In the genomic region with DNA sequence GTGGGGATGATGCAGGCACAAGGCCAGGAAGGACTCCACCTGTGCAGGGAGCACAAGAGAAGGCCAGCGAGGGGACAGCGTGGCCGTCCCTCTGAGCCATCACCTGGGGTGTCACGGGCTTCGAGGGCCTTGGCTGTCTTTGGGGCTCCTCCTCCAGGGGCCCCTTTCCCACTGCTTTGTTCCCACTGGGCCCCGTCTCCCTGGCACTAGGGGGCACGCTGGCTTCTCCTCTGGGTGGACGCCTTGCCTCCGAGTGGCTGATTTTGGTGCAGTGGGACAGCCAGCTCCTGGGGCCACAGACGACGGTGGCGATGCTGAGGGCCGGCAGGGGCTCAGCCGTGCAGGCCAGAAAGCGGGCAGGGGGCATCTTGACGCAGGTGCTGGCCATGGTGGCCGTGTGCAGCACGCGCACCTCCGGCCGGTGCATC, we compare ENCODE assay signal across 24 cellular contexts. TPM values are rescaled to one million over a fixed set of nuclear protein-coding genes. Genes with fewer than 3 reads are reported as not detected.
DNase-seq lines count a peak whose midpoint lies in the region; ATAC-seq and TF ChIP-seq lines count a peak whose summit lies in the region.
"Had no signal": no experiment of that assay in that cellular context is flagged by ENCODE, and none has a peak within 500 bp of the region (broad histone marks: within the 10 kb centered on the region; RNA-seq: fewer than 3 reads in every experiment).

No MANE protein-coding gene starts in this region.

- no peak overlapping the region for H3K27ac Mint-ChIP-seq in endodermal cell
- H3K27ac Mint-ChIP-seq in activated CD4-positive, alpha-beta memory T cell treated with anti-CD3 and anti-CD28 coated beads for 36 hours: no peak overlapping the region
- H3K27ac Mint-ChIP-seq: activated CD8-positive, alpha-beta T cell treated with anti-CD3 and anti-CD28 coated beads, Interleukin-2, amount 10 ng/mL, durations not matched to agents 7 days and 5 days; CD14-positive monocyte; progenitor cell of endocrine pancreas had no signal

- H3K4me1 Mint-ChIP-seq in endodermal cell: no peaks in the 10 kb centered on the region
- no peaks in the 10 kb centered on the region for H3K4me1 Mint-ChIP-seq in activated CD4-positive, alpha-beta memory T cell treated with anti-CD3 and anti-CD28 coated beads for 36 hours (ENCODE audit: low read depth)

- no peak for TF ChIP-seq CTCF in endodermal cell (conservative IDR thresholded peaks at IDR 0.05)
- no peak for TF ChIP-seq CTCF in sigmoid colon (IDR thresholded peaks at IDR 0.05)

- H3K4me1 ChIP-seq in BLaER1 (peaks cover 98% of the 10 kb centered on the region), endodermal cell (ENCODE audit: control insufficient read depth, insufficient read depth, low read length) (no peaks in the 10 kb centered on the region), sigmoid colon (peaks cover 0 to 23% (median 20%) of the 10 kb centered on the region in 4 donors)
- H3K4me1 ChIP-seq: testis had no signal

- peaks cover 2% of the 10 kb centered on the region for H3K9me3 Mint-ChIP-seq in endodermal cell
- H3K9me3 Mint-ChIP-seq in activated CD4-positive, alpha-beta memory T cell treated with anti-CD3 and anti-CD28 coated beads for 36 hours: no peaks in the 10 kb centered on the region

- no peaks in the 10 kb centered on the region for H3K27me3 Mint-ChIP-seq in endodermal cell (ENCODE audit: insufficient read depth)
- peaks cover 4% of the 10 kb centered on the region for H3K27me3 Mint-ChIP-seq in activated CD4-positive, alpha-beta memory T cell treated with anti-CD3 and anti-CD28 coated beads for 36 hours

- peak overlapping the region; percentile 96 for H3K27ac ChIP-seq in BLaER1
- H3K27ac ChIP-seq in endodermal cell (ENCODE audit: low read depth, low read length): no peak overlapping the region
- H3K27ac ChIP-seq in sigmoid colon: no peak overlapping the region
- H3K27ac ChIP-seq: esophagus squamous epithelium, PC-9, testis had no signal

- 94 to 96% methylated on average over 10 to 21 of the region's 21 CpGs for WGBS in endodermal cell (ENCODE audit: insufficient coverage in 1 of 2, insufficient read length in 1 of 2), 2 experiments
- whole genome bisulfite sequencing in sigmoid colon, 2 donors: 82 to 87% methylated on average over 21 of the region's 21 CpGs

- no peak for TF ChIP-seq EP300 in sigmoid colon (IDR thresholded peaks at IDR 0.05)

- TF ChIP-seq POLR2A in sigmoid colon (IDR thresholded peaks at IDR 0.05): no peak

- POLR2A ChIA-PET in activated CD4-positive, alpha-beta memory T cell treated with anti-CD3 and anti-CD28 coated beads for 36 hours (lab: Charles Lee): no interaction called here

- peak overlapping the region; percentile 87 for H3K9ac ChIP-seq in BLaER1
- H3K9ac ChIP-seq in endodermal cell (ENCODE audit: extremely low read depth, low read length, poor library complexity, severe bottlenecking): no peak overlapping the region

- H3K36me3 Mint-ChIP-seq in endodermal cell (ENCODE audit: low read depth): no peaks in the 10 kb centered on the region
- no peaks in the 10 kb centered on the region for H3K36me3 Mint-ChIP-seq in activated CD4-positive, alpha-beta memory T cell treated with anti-CD3 and anti-CD28 coated beads for 36 hours
- H3K36me3 Mint-ChIP-seq: CD14-positive monocyte had no signal

- H3K4me3 ChIP-seq in BLaER1 (peak overlapping the region; percentile 68), H7 (ENCODE audit: insufficient read depth, low read depth, low read length) (no peak overlapping the region), endodermal cell (ENCODE audit: low read length) (no peak overlapping the region), sigmoid colon (no peak overlapping the region)
- H3K4me3 ChIP-seq: esophagus squamous epithelium, lung, PC-9, testis had no signal

- H3K4me3 Mint-ChIP-seq in endodermal cell: no peak overlapping the region
- H3K4me3 Mint-ChIP-seq in activated CD4-positive, alpha-beta memory T cell treated with anti-CD3 and anti-CD28 coated beads for 36 hours: no peak overlapping the region
- H3K4me3 Mint-ChIP-seq: activated CD8-positive, alpha-beta T cell treated with anti-CD3 and anti-CD28 coated beads, Interleukin-2, amount 10 ng/mL, durations not matched to agents 7 days and 5 days had no signal

- intact Hi-C loops in sigmoid colon (cut with DNase I): no loop called here
- intact Hi-C loops in activated CD4-positive, alpha-beta memory T cell treated with anti-CD3 and anti-CD28 coated beads for 36 hours (cut with micrococcal nuclease): no loop called here

- H3K27me3 ChIP-seq in BLaER1: no peaks in the 10 kb centered on the region
- H3K27me3 ChIP-seq in H7 (ENCODE audit: control insufficient read depth, insufficient read depth, low read length): no peaks in the 10 kb centered on the region
- H3K27me3 ChIP-seq in endodermal cell (ENCODE audit: control insufficient read depth, insufficient read depth, low read length, poor library complexity, severe bottlenecking): no peaks in the 10 kb centered on the region
- peaks cover 0 to 3% (median 0%) of the 10 kb centered on the region in 3 donors for H3K27me3 ChIP-seq in sigmoid colon
- H3K27me3 ChIP-seq: testis had no signal

- H3K4me2 ChIP-seq in BLaER1: peak overlapping the region; percentile 99
- H3K4me2 ChIP-seq: PC-9 had no signal

- H4K20me1 ChIP-seq in BLaER1: no peaks in the 10 kb centered on the region

- CTCF ChIA-PET in activated CD4-positive, alpha-beta memory T cell treated with anti-CD3 and anti-CD28 coated beads for 36 hours (lab: Charles Lee): no interaction called here

- H3K9me3 ChIP-seq in BLaER1 (peaks cover 6% of the 10 kb centered on the region; the same call in 1 of the 2 replicates), endodermal cell (ENCODE audit: control insufficient read depth, low read length) (no peaks in the 10 kb centered on the region), sigmoid colon (no peaks in the 10 kb centered on the region)
- H3K9me3 ChIP-seq: esophagus squamous epithelium, testis had no signal

- ATAC-seq in GM19397 (IDR thresholded peaks at IDR 0.05; ENCODE audit: unreplicated experiment) (no peak), HG02885 (IDR thresholded peaks at IDR 0.05; ENCODE audit: poor library complexity, unreplicated experiment) (no peak)
- ATAC-seq: activated CD4-positive, CD25-positive, alpha-beta regulatory T cell treated with anti-CD3 and anti-CD28 coated beads, Interleukin-2, amount 50 U/mL, for 24 hours; activated CD8-positive, alpha-beta T cell treated with anti-CD3 and anti-CD28 coated beads, Interleukin-2, amount 10 ng/mL, durations not matched to agents 7 days and 5 days had no signal

- DNase-seq in H7 (peak; percentile 53), endodermal cell (peak; percentile 33), sigmoid colon (peak; percentile 49)
- DNase-seq in activated CD4-positive, alpha-beta memory T cell treated with anti-CD3 and anti-CD28 coated beads for 36 hours: no peak
- DNase-seq: activated CD8-positive, alpha-beta T cell treated with anti-CD3 and anti-CD28 coated beads, Interleukin-2, amount 10 ng/mL, durations not matched to agents 7 days and 5 days; activated gamma-delta T cell treated with Interleukin-2 at 50 U/mL for 16 hours; activated T-cell treated with anti-CD3 and anti-CD28 coated beads for 4 hours; Calu3; DND-41; esophagus squamous epithelium; MM.1S; NCI-H1436; NCI-H510A; PC-9; small intestine; T-helper 1 cell; testis had no signal

- peaks cover 5% of the 10 kb centered on the region; the same call in 1 of the 2 replicates for H3K36me3 ChIP-seq in BLaER1
- H3K36me3 ChIP-seq in H7 (replicated peaks; ENCODE audit: control insufficient read depth, insufficient read depth, low read length): no peaks in the 10 kb centered on the region
- no peaks in the 10 kb centered on the region for H3K36me3 ChIP-seq in endodermal cell (ENCODE audit: control insufficient read depth, insufficient read depth, low read length)
- no peaks in the 10 kb centered on the region for H3K36me3 ChIP-seq in sigmoid colon
- H3K36me3 ChIP-seq: esophagus squamous epithelium had no signal

RNA-seq across cellular contexts. Expression of gene GRTP1, which starts 43.2 kb away (rescaled TPM):
- total RNA-seq in H7 (2014; rRNA removed; shearing (Covaris generic)): 36.5 and 55.9 TPM in 2 replicates
- 10 to 100 TPM; 31.4 to 35.1 TPM for total RNA-seq in endodermal cell
- polyA plus RNA-seq in endodermal cell (2013, experiment 1 of 2): 7.6 TPM
- 7.7 TPM for polyA plus RNA-seq in endodermal cell (2013, experiment 2 of 2)
- total RNA-seq in sigmoid colon: 1 to 10 TPM; 6.7 to 9.9 (median 8.3) TPM
- polyA plus RNA-seq in sigmoid colon: 10 to 100 TPM; 29.3 to 52.5 (median 39.6) TPM
- under 1 TPM; 0.44 to 0.59 TPM for total RNA-seq in activated CD4-positive, alpha-beta memory T cell treated with anti-CD3 and anti-CD28 coated beads for 36 hours
- total RNA-seq: activated CD8-positive, alpha-beta T cell treated with anti-CD3 and anti-CD28 coated beads, Interleukin-2, amount 10 ng/mL, durations not matched to agents 7 days and 5 days had no signal
- polyA plus RNA-seq: CD14-positive monocyte had no signal

RNA-seq across cellular contexts. Expression of gene ADPRHL1, which starts 46.2 kb away (rescaled TPM):
- 0.89 and 1.4 TPM in 2 replicates for total RNA-seq in H7 (2014; rRNA removed; shearing (Covaris generic))
- total RNA-seq in endodermal cell (1 to 10 TPM; 1.6 to 2.9 TPM), sigmoid colon (1 to 10 TPM; 2.3 to 7.8 (median 4.5) TPM)
- 2.7 TPM for polyA plus RNA-seq in endodermal cell (2013, experiment 1 of 2)
- 3.2 TPM for polyA plus RNA-seq in endodermal cell (2013, experiment 2 of 2)
- 1 to 10 TPM; 1.2 to 4.9 (median 4.2) TPM for polyA plus RNA-seq in sigmoid colon
- under 1 TPM; 0.50 to 0.56 TPM for total RNA-seq in activated CD4-positive, alpha-beta memory T cell treated with anti-CD3 and anti-CD28 coated beads for 36 hours

Comparison
In these comparisons a context has a peak if more than half of its experiments do, and no peak if none do; other contexts are left out.
1. RNA of gene GRTP1, which starts 43.2 kb away (total RNA-seq): 36.5 to 55.9 TPM in H7, 31.4 to 35.1 TPM in endodermal cell and 6.7 to 9.9 TPM in sigmoid colon; 0.44 to 0.59 TPM in activated CD4-positive, alpha-beta memory T cell treated with anti-CD3 and anti-CD28 coated beads for 36 hours; every median in the first group is over 4 times any median in the second.